Comparison of ENCODE assay signal across 1 cellular context in the genomic region with DNA sequence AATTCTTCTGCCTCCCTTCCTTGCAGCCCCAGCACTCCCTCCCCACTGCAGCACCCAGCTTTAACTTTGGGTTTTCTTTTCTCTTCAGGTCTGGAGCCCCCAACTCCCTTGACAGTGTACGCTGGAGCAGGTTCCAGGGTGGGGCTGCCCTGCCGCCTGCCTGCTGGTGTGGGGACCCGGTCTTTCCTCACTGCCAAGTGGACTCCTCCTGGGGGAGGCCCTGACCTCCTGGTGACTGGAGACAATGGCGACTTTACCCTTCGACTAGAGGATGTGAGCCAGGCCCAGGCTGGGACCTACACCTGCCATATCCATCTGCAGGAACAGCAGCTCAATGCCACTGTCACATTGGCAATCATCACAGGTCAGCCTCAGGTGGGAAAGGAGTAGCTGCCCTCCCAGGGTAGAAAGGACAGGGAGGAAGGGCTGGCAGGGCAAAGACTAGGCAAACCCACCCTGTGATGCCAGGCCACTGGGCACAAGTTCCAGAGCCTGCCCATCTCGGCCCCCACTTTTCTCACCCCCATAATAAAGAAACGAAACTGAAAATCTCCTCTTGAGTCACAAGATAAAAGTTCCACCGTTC.
TF ChIP-seq lines count a peak whose summit lies in the region.

No MANE protein-coding gene starts in this region.

TF ChIP-seq in H1, 55 proteins besides CTCF, POLR2A, EP300 and RAD21:
- TF ChIP-seq HDAC6 (IDR thresholded peaks at IDR 0.05; ENCODE audit: low read depth, low read length) (no peak), KDM1A (IDR thresholded peaks at IDR 0.05; ENCODE audit: borderline replicate concordance, low read length) (no peak), BRCA1 (IDR thresholded peaks at IDR 0.05; ENCODE audit: low read depth, low read length) (no peak), YY1 (IDR thresholded peaks at IDR 0.05; ENCODE audit: low read depth, low read length) (no peak), USF2 (IDR thresholded peaks at IDR 0.05; ENCODE audit: low read length) (no peak), BACH1 (IDR thresholded peaks at IDR 0.05; ENCODE audit: low read length) (no peak), TAF1 (IDR thresholded peaks at IDR 0.05; ENCODE audit: low read depth, low read length) (no peak), SRF (IDR thresholded peaks at IDR 0.05; ENCODE audit: low read depth, low read length) (no peak), RBBP5 (IDR thresholded peaks at IDR 0.05; ENCODE audit: borderline replicate concordance, low read depth, low read length) (no peak), KDM4A (IDR thresholded peaks at IDR 0.05; ENCODE audit: low read depth, low read length, severe bottlenecking) (no peak), CHD2 (IDR thresholded peaks at IDR 0.05; ENCODE audit: low read length) (no peak), HDAC2 (IDR thresholded peaks at IDR 0.05; ENCODE audit: borderline replicate concordance in 1 of 2, low read depth in 2 of 2, low read length in 2 of 2) (no peak), POU5F1 (IDR thresholded peaks at IDR 0.05; ENCODE audit: low read depth, low read length) (no peak), TAF7 (optimal IDR thresholded peaks at IDR 0.05; ENCODE audit: borderline replicate concordance, low read depth, low read length) (no peak), ZNF274 (IDR thresholded peaks at IDR 0.05; ENCODE audit: borderline replicate concordance, extremely low read depth, low read length) (no peak), NANOG (IDR thresholded peaks at IDR 0.05; ENCODE audit: insufficient read depth, low read depth, low read length, poor library complexity, severe bottlenecking) (no peak), POLR2AphosphoS5 (IDR thresholded peaks at IDR 0.05; ENCODE audit: low read depth, low read length) (no peak), CREB1 (IDR thresholded peaks at IDR 0.05) (no peak)
- TF ChIP-seq, protein P1, sequence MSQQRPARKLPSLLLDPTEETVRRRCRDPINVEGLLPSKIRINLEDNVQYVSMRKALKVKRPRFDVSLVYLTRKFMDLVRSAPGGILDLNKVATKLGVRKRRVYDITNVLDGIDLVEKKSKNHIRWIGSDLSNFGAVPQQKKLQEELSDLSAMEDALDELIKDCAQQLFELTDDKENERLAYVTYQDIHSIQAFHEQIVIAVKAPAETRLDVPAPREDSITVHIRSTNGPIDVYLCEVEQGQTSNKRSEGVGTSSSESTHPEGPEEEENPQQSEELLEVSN (IDR thresholded peaks at IDR 0.05), result no peak
